In genomic region chr6:118768441-118768840, GRCh38 we compare ENCODE assay signal across 1 cellular context.
TF ChIP-seq lines count a peak whose summit lies in the region.

No MANE protein-coding gene starts in this region.

TF ChIP-seq in GM23338, 12 proteins besides CTCF, POLR2A, EP300 and RAD21 (continued from another document):
- no peak for TF ChIP-seq ZNF462 (CRISPR knock-in tag; IDR thresholded peaks at IDR 0.05)
- TF ChIP-seq ZNF331 (CRISPR knock-in tag; IDR thresholded peaks at IDR 0.05; ENCODE audit: low read depth), result no peak
